In the genomic region with DNA sequence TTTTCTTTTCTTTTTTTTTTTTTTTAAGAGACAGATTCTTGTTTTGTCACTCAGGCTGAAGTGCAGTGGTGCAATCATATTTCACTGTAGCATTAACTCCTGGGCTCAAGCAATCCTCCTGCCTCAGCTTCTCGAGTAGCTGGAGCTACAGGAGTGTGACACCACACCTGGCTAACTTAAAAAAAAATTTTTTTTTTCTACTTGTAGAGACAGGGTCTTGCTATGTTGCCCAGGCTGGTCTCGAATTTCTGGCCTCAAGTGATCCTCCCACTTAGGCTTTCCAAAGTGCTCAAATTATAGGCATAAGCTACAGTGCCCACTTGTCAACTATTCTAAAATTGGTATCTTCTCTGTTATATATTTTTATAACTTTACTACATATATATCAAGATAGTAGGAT, we compare ENCODE assay signal across 30 cellular contexts. TPM values are rescaled to one million over a fixed set of nuclear protein-coding genes. Genes with fewer than 3 reads are reported as not detected.
DNase-seq lines count a peak whose midpoint lies in the region; ATAC-seq and TF ChIP-seq lines count a peak whose summit lies in the region.
"Had no signal": no experiment of that assay in that cellular context is flagged by ENCODE, and none has a peak within 500 bp of the region (broad histone marks: within the 10 kb centered on the region; RNA-seq: fewer than 3 reads in every experiment).

No MANE protein-coding gene starts in this region.

- peaks cover 57% of the 10 kb centered on the region for H3K4me1 Mint-ChIP-seq in activated naive CD4-positive, alpha-beta T cell treated with anti-CD3 and anti-CD28 coated beads for 36 hours (ENCODE audit: low read depth)
- H3K4me1 Mint-ChIP-seq in CD4-positive, alpha-beta memory T cell: peaks cover 44 to 78% (median 59%) of the 10 kb centered on the region in 4 donors
- H3K4me1 Mint-ChIP-seq in effector memory CD8-positive, alpha-beta T cell (ENCODE audit: low read depth in 2 of 2): peaks cover 33 to 73% of the 10 kb centered on the region in 2 donors

- H3K4me3 Mint-ChIP-seq in activated naive CD4-positive, alpha-beta T cell treated with anti-CD3 and anti-CD28 coated beads for 36 hours: no peak overlapping the region
- peak overlapping the region in 4 of 8 donors; percentile 21 to 42 (median 34) for H3K4me3 Mint-ChIP-seq in CD4-positive, alpha-beta memory T cell
- H3K4me3 Mint-ChIP-seq in effector memory CD8-positive, alpha-beta T cell: peak overlapping the region; percentile 41 to 51
- H3K4me3 Mint-ChIP-seq: activated T-cell treated with anti-CD3 and anti-CD28 coated beads, Interleukin-2, amount 50 U/mL, for 4 hours; mesothelial cell of epicardium had no signal

- H3K36me3 Mint-ChIP-seq in activated naive CD4-positive, alpha-beta T cell treated with anti-CD3 and anti-CD28 coated beads for 36 hours (ENCODE audit: low read depth): peaks cover 27% of the 10 kb centered on the region
- H3K36me3 Mint-ChIP-seq in CD4-positive, alpha-beta memory T cell: peaks cover 18 to 31% of the 10 kb centered on the region in 2 donors
- H3K36me3 Mint-ChIP-seq in effector memory CD8-positive, alpha-beta T cell (ENCODE audit: insufficient read depth): peaks cover 44% of the 10 kb centered on the region

- no TSS peak for BruUV-seq in OCI-LY7 (replicated peaks; lab: Mats Ljungman, UMichigan)

- no peaks in the 10 kb centered on the region for H3K9me2 ChIP-seq in OCI-LY7 (ENCODE audit: insufficient read depth, low read length)

- ATAC-seq in effector memory CD8-positive, alpha-beta T cell (replicated peaks): no peak
- ATAC-seq: activated T-cell treated with anti-CD3 and anti-CD28 coated beads, Interleukin-2, amount 50 U/mL, for 4 hours; Panc1; psoas muscle; SK-N-SH treated with all-trans-retinoic acid at 6 μM for 48 hours had no signal

- no peaks in the 10 kb centered on the region for H3K27me3 ChIP-seq in CD4-positive, alpha-beta memory T cell (ENCODE audit: insufficient read depth, low read length)
- H3K27me3 ChIP-seq: sigmoid colon, transverse colon had no signal

- H3K79me2 ChIP-seq in OCI-LY7 (ENCODE audit: insufficient read depth, low read depth, low read length): peaks cover 100% of the 10 kb centered on the region

- H2AFZ ChIP-seq in OCI-LY7 (ENCODE audit: low read length): no peak overlapping the region

- H3K27me3 Mint-ChIP-seq in activated naive CD4-positive, alpha-beta T cell treated with anti-CD3 and anti-CD28 coated beads for 36 hours (ENCODE audit: low read depth): no peaks in the 10 kb centered on the region
- H3K27me3 Mint-ChIP-seq in CD4-positive, alpha-beta memory T cell: no peaks in the 10 kb centered on the region
- no peaks in the 10 kb centered on the region for H3K27me3 Mint-ChIP-seq in effector memory CD8-positive, alpha-beta T cell
- H3K27me3 Mint-ChIP-seq: activated naive CD4-positive, alpha-beta T cell treated with anti-CD3 and anti-CD28 coated beads, Interleukin-2, amount 50 U/mL, for 24 hours; naive B cell had no signal

- CTCF ChIA-PET in activated naive CD4-positive, alpha-beta T cell treated with anti-CD3 and anti-CD28 coated beads for 36 hours (lab: Charles Lee): interaction anchor here (0.6 to 3.0 kb wide), 9 partner anchors 9 to 44 kb away, joined by 3 to 17 read pairs (median 4); no protein-coding TSS in a partner anchor
- CTCF ChIA-PET in CD4-positive, alpha-beta memory T cell (lab: Charles Lee; ENCODE audit: partially characterized antibody): interaction anchor here (0.6 to 5.3 kb wide), 10 partner anchors 10 to 48 kb away, joined by 3 to 25 read pairs (median 5); a partner anchor contains a TSS
- CTCF ChIA-PET in OCI-LY7 (lab: Charles Lee; ENCODE audit: unreplicated experiment): interaction anchor here (0.6 to 1.0 kb wide), 2 partner anchors 40 to 43 kb away, joined by 3 read pairs; no protein-coding TSS in a partner anchor

- H3K4me2 ChIP-seq in OCI-LY7 (ENCODE audit: low read length): peak overlapping the region; percentile 72

- no peaks in the 10 kb centered on the region for H3K9me3 ChIP-seq in CD4-positive, alpha-beta memory T cell (ENCODE audit: control insufficient read depth in 1 of 2, low read length in 2 of 2)
- no peaks in the 10 kb centered on the region for H3K9me3 ChIP-seq in OCI-LY7 (ENCODE audit: low read length)
- H3K9me3 ChIP-seq: psoas muscle, sigmoid colon, transverse colon had no signal

- H3K4me3 ChIP-seq in CD4-positive, alpha-beta memory T cell (ENCODE audit: low read length in 2 of 2): no peak overlapping the region
- peak overlapping the region; percentile 57 for H3K4me3 ChIP-seq in OCI-LY7 (ENCODE audit: low read depth, low read length, poor library complexity, severe bottlenecking)
- H3K4me3 ChIP-seq: psoas muscle, sigmoid colon, transverse colon had no signal

- no peak overlapping the region for H3K27ac ChIP-seq in CD4-positive, alpha-beta memory T cell (ENCODE audit: low read depth, low read length)
- H3K27ac ChIP-seq in OCI-LY7 (ENCODE audit: low read depth, low read length, poor library complexity, severe bottlenecking): peak overlapping the region; percentile 68
- H3K27ac ChIP-seq: psoas muscle, sigmoid colon, VCaP had no signal

- intact Hi-C loops in activated naive CD4-positive, alpha-beta T cell treated with anti-CD3 and anti-CD28 coated beads for 36 hours (cut with micrococcal nuclease): loop anchor here (10.0 kb wide), 1 partner anchor 1978 kb away; a partner anchor contains a TSS
- intact Hi-C loops in CD4-positive, alpha-beta memory T cell (cut with micrococcal nuclease): no loop called here
- intact Hi-C loops in OCI-LY7 (cut with micrococcal nuclease; ENCODE audit: unreplicated experiment): no loop called here

- peaks cover 23% of the 10 kb centered on the region; the same call in 1 of the 2 replicates for H4K20me1 ChIP-seq in OCI-LY7 (ENCODE audit: insufficient read depth, low read length)

- no peaks in the 10 kb centered on the region for H3K9me3 Mint-ChIP-seq in activated naive CD4-positive, alpha-beta T cell treated with anti-CD3 and anti-CD28 coated beads for 36 hours
- H3K9me3 Mint-ChIP-seq in CD4-positive, alpha-beta memory T cell: no peaks in the 10 kb centered on the region
- no peaks in the 10 kb centered on the region for H3K9me3 Mint-ChIP-seq in effector memory CD8-positive, alpha-beta T cell
- H3K9me3 Mint-ChIP-seq: activated naive CD4-positive, alpha-beta T cell treated with anti-CD3 and anti-CD28 coated beads, Interleukin-2, amount 50 U/mL, for 24 hours; activated T-cell treated with anti-CD3 and anti-CD28 coated beads, Interleukin-2, amount 50 U/mL, for 4 hours had no signal

- peak overlapping the region; percentile 56 for H3K27ac Mint-ChIP-seq in activated naive CD4-positive, alpha-beta T cell treated with anti-CD3 and anti-CD28 coated beads for 36 hours
- H3K27ac Mint-ChIP-seq in CD4-positive, alpha-beta memory T cell: peak overlapping the region in 4 of 7 donors; percentile 0 to 70 (median 41)
- H3K27ac Mint-ChIP-seq in effector memory CD8-positive, alpha-beta T cell: peak overlapping the region in 1 of 2 donors; percentile 90
- H3K27ac Mint-ChIP-seq: mesothelial cell of epicardium had no signal

- H3K4me1 ChIP-seq in CD4-positive, alpha-beta memory T cell (ENCODE audit: insufficient read depth, low read length): peaks cover 81% of the 10 kb centered on the region
- peaks cover 66% of the 10 kb centered on the region for H3K4me1 ChIP-seq in OCI-LY7 (ENCODE audit: insufficient read depth, low read length, poor library complexity, severe bottlenecking)

- TF ChIP-seq CTCF in OCI-LY7 (conservative IDR thresholded peaks at IDR 0.05; ENCODE audit: low read length): no peak

- DNase-seq in activated naive CD4-positive, alpha-beta T cell treated with anti-CD3 and anti-CD28 coated beads for 36 hours: no peak
- no peak for DNase-seq in activated naive CD4-positive, alpha-beta T cell treated with Interleukin-2 at 50 U/mL for 16 hours
- no peak for DNase-seq in CD4-positive, alpha-beta memory T cell
- DNase-seq in OCI-LY7 (ENCODE audit: low spot score) (peak; percentile 61), NCI-H2029 treated with DMSO at 0.1 percent for 48 hours (lab: John Stamatoyannopoulos, UW) (no peak), AG20443 (ENCODE audit: low spot score) (no peak), D341Med (ENCODE audit: low spot score) (no peak)
- DNase-seq in effector memory CD8-positive, alpha-beta T cell: no peak
- DNase-seq: activated CD4-positive, alpha-beta T cell treated with anti-CD3 and anti-CD28 coated beads for 4 hours; activated T-cell treated with anti-CD3 and anti-CD28 coated beads, Interleukin-2, amount 50 U/mL, for 4 hours; aorta; GOT3; KBM-7; kidney glomerular epithelial cell; MM.1S; naive B cell; NCI-H1436; NCI-H226; NCI-H526 treated with DMSO at 0.1 percent for 48 hours; psoas muscle; Right ventricle myocardium superior; sigmoid colon; stimulated activated CD4-positive, alpha-beta T cell treated with anti-CD3 and anti-CD28 coated beads, Interleukin-12 subunit alpha, Interleukin-12 subunit beta, amount 100 ng/mL, for 4 hours; stimulated activated CD4-positive, alpha-beta T cell treated with anti-CD3 and anti-CD28 coated beads, Interleukin-2, amount 100 ng/mL, for 48 hours; transverse colon had no signal

- POLR2A ChIA-PET in CD4-positive, alpha-beta memory T cell (lab: Charles Lee; ENCODE audit: partially characterized antibody): interaction anchor here (0.8 to 11.2 kb wide), 5 partner anchors 10 to 48 kb away, joined by 3 to 226 read pairs (median 9); a partner anchor contains a TSS
- POLR2A ChIA-PET in OCI-LY7 (lab: Charles Lee): interaction anchor here (0.7 to 9.1 kb wide), 12 partner anchors 9 to 77 kb away, joined by 3 to 139 read pairs (median 12); no protein-coding TSS in a partner anchor

- no peaks in the 10 kb centered on the region for H3K36me3 ChIP-seq in CD4-positive, alpha-beta memory T cell (ENCODE audit: insufficient read depth, low read length)
- peaks cover 83% of the 10 kb centered on the region for H3K36me3 ChIP-seq in OCI-LY7 (ENCODE audit: insufficient read depth, low read length)
- H3K36me3 ChIP-seq: sigmoid colon, transverse colon had no signal

RNA-seq across cellular contexts. Expression of a gene that starts 6.6 kb away (rescaled TPM):
- 10 to 100 TPM; 61.7 to 62.3 TPM for total RNA-seq in activated naive CD4-positive, alpha-beta T cell treated with anti-CD3 and anti-CD28 coated beads for 36 hours
- total RNA-seq in CD4-positive, alpha-beta memory T cell: 100 to 1,000 TPM; 188 to 192 TPM
- 100 to 1,000 TPM; 136 to 149 TPM for polyA plus RNA-seq in CD4-positive, alpha-beta memory T cell
- 106 and 111 TPM in 2 replicates for total RNA-seq in OCI-LY7 (2014; rRNA removed; shearing (Covaris generic))
- total RNA-seq in OCI-LY7 (2022): 248 and 276 TPM in 2 replicates

RNA-seq across cellular contexts. Expression of a gene that starts 48.8 kb away (rescaled TPM):
- total RNA-seq in activated naive CD4-positive, alpha-beta T cell treated with anti-CD3 and anti-CD28 coated beads for 36 hours: 1 to 10 TPM; 8.1 to 8.2 TPM
- total RNA-seq in CD4-positive, alpha-beta memory T cell: 1 to 10 TPM; 8.4 to 9.1 TPM
- 1 to 10 TPM; 1.9 to 4.1 TPM for polyA plus RNA-seq in CD4-positive, alpha-beta memory T cell
- 5.9 and 7.9 TPM in 2 replicates for total RNA-seq in OCI-LY7 (2014; rRNA removed; shearing (Covaris generic))
- total RNA-seq in OCI-LY7 (2022): 7.3 and 8.6 TPM in 2 replicates
